1 cellular context compared by ENCODE assay signal in genomic region chr10:126098216-126098561, GRCh38.
TF ChIP-seq lines count a peak whose summit lies in the region.

No MANE protein-coding gene starts in this region.

TF ChIP-seq in K562, 482 proteins besides CTCF, POLR2A, EP300 and RAD21 (continued from another document):
- TF ChIP-seq DNMT1 (IDR thresholded peaks at IDR 0.05), result no peak
- no peak for TF ChIP-seq GTF2B (IDR thresholded peaks at IDR 0.05; ENCODE audit: extremely low read depth, insufficient read length)
- no peak for TF ChIP-seq ZBTB12 (CRISPR knock-in tag; IDR thresholded peaks at IDR 0.05)
- TF ChIP-seq ZSCAN29 (IDR thresholded peaks at IDR 0.05), result no peak
